In genomic region chr6:44002071-44002590, GRCh38 we compare ENCODE assay signal across 8 cellular contexts.
A peak's percentile ranks its signal among the peaks of the same experiment; 100 is the strongest.
DNase-seq lines count a peak whose midpoint lies in the region; ATAC-seq and TF ChIP-seq lines count a peak whose summit lies in the region.

No MANE protein-coding gene starts in this region.

- ATAC-seq in effector memory CD8-positive, alpha-beta T cell (replicated peaks) = no peak
- ATAC-seq in GM19035 (IDR thresholded peaks at IDR 0.05; ENCODE audit: unreplicated experiment) = no peak

- H3K4me1 Mint-ChIP-seq in effector memory CD8-positive, alpha-beta T cell (ENCODE audit: low read depth in 2 of 2) = peaks cover 3 to 6% of the 10 kb centered on the region in 2 donors
- peaks cover 60% of the 10 kb centered on the region for H3K4me1 Mint-ChIP-seq in nephron progenitor cell

- H3K27ac Mint-ChIP-seq in effector memory CD8-positive, alpha-beta T cell = no peak overlapping the region
- no peak overlapping the region for H3K27ac Mint-ChIP-seq in nephron progenitor cell

- H3K36me3 Mint-ChIP-seq in effector memory CD8-positive, alpha-beta T cell (ENCODE audit: insufficient read depth) = no peaks in the 10 kb centered on the region
- H3K36me3 Mint-ChIP-seq in nephron progenitor cell (ENCODE audit: low read depth) = no peaks in the 10 kb centered on the region

- H2AFZ ChIP-seq in Loucy (ENCODE audit: low read length) = no peak overlapping the region

- H3K4me3 Mint-ChIP-seq in effector memory CD8-positive, alpha-beta T cell = peak overlapping the region; percentile 63
- H3K4me3 Mint-ChIP-seq in nephron progenitor cell = peak overlapping the region; percentile 67

- DNase-seq in ELF-1 (ENCODE audit: low read depth, low spot score) (peak; percentile 77), nephron progenitor cell (peak; percentile 74), AML-193 (lab: John Stamatoyannopoulos, UW) (no peak), NCI-H446 (lab: John Stamatoyannopoulos, UW) (no peak), hepatic stellate cell (ENCODE audit: low spot score) (no peak)
- DNase-seq in effector memory CD8-positive, alpha-beta T cell = no peak

- peaks cover 23% of the 10 kb centered on the region for H3K4me1 ChIP-seq in Loucy (ENCODE audit: insufficient read depth, low read length, poor library complexity, severe bottlenecking)

- H3K27me3 Mint-ChIP-seq in effector memory CD8-positive, alpha-beta T cell = peaks cover 52 to 78% of the 10 kb centered on the region in 2 donors
- peaks cover 51% of the 10 kb centered on the region for H3K27me3 Mint-ChIP-seq in nephron progenitor cell (ENCODE audit: low read depth, poor library complexity)

- no peaks in the 10 kb centered on the region for H3K9me3 Mint-ChIP-seq in effector memory CD8-positive, alpha-beta T cell
- H3K9me3 Mint-ChIP-seq in nephron progenitor cell = peaks cover 9% of the 10 kb centered on the region

- H3K9me3 ChIP-seq in Loucy (ENCODE audit: insufficient read depth, low read depth, low read length) = no peaks in the 10 kb centered on the region

- H3K79me2 ChIP-seq in Loucy (ENCODE audit: insufficient read depth, low read length) = no peaks in the 10 kb centered on the region

- TF ChIP-seq CTCF in Loucy (conservative IDR thresholded peaks at IDR 0.05; ENCODE audit: low read length) (no peak), nephron progenitor cell (IDR thresholded peaks at IDR 0.05) (no peak)

- H3K9ac ChIP-seq in Loucy (ENCODE audit: low read depth, low read length, poor library complexity, severe bottlenecking) = no peak overlapping the region

- no peaks in the 10 kb centered on the region for H4K20me1 ChIP-seq in Loucy (ENCODE audit: insufficient read depth, low read length, poor library complexity, severe bottlenecking)

- no peaks in the 10 kb centered on the region for H3K36me3 ChIP-seq in Loucy (ENCODE audit: insufficient read depth, low read length)

- peak overlapping the region; percentile 69 for H3K4me3 ChIP-seq in Loucy (ENCODE audit: low read length, poor library complexity, severe bottlenecking)

- H3K4me2 ChIP-seq in Loucy (ENCODE audit: low read depth, low read length, poor library complexity, severe bottlenecking) = peak overlapping the region; percentile 72

- H3F3A ChIP-seq in Loucy (ENCODE audit: low read depth) = no peaks in the 10 kb centered on the region

- no peaks in the 10 kb centered on the region for H3K9me2 ChIP-seq in Loucy (replicated peaks; ENCODE audit: low read depth, low read length)

- no peaks in the 10 kb centered on the region for H3K27me3 ChIP-seq in Loucy (ENCODE audit: insufficient read depth, low read length, poor library complexity, severe bottlenecking)

Comparison
In these comparisons a context has a peak if more than half of its experiments do, and no peak if none do; other contexts are left out.
1. DNase-seq: peak in ELF-1 (single experiment) and nephron progenitor cell (single experiment); none in effector memory CD8-positive, alpha-beta T cell (0 of 3), AML-193 (0 of 2), NCI-H446 (0 of 2) and hepatic stellate cell (single experiment).